ENCODE assay signal across 15 cellular contexts in the genomic region with DNA sequence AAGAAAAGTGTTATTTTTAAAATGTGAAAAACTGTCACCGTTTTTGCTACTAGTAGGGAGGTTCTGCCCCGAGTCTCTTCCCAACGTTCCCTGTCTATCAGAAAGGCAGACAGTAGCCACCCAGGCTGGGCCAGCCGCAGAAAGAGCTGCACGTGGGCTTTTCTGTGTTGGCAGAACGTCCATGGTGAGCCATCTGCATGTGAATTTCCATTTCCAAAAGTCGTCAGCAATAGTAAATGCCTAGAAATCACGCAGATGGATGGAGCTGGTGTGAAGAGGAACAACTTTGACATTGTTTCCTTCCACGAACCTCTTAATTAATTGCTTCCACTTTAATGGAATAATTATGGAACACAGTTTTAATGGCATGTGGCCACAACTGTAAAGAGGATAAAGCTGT.
DNase-seq lines count a peak whose midpoint lies in the region; ATAC-seq and TF ChIP-seq lines count a peak whose summit lies in the region.
"Had no signal": no experiment of that assay in that cellular context is flagged by ENCODE, and none has a peak within 500 bp of the region (broad histone marks: within the 10 kb centered on the region; RNA-seq: fewer than 3 reads in every experiment).

No MANE protein-coding gene starts in this region.

- no peaks in the 10 kb centered on the region for H3K9me3 ChIP-seq in SJSA1 (replicated peaks)
- no peaks in the 10 kb centered on the region for H3K9me3 ChIP-seq in mucosa of descending colon
- H3K9me3 ChIP-seq: A549 had no signal

- ATAC-seq in GM21528 (IDR thresholded peaks at IDR 0.05; ENCODE audit: low FRiP score, unreplicated experiment) = no peak
- ATAC-seq in HG02571 (IDR thresholded peaks at IDR 0.05; ENCODE audit: unreplicated experiment) = no peak
- ATAC-seq in mucosa of descending colon = no peak
- ATAC-seq: A549; activated CD8-positive, alpha-beta T cell treated with anti-CD3 and anti-CD28 coated beads, Interleukin-2, amount 10 ng/mL, durations not matched to agents 7 days and 5 days; CD8-positive, alpha-beta T cell had no signal

- H3K4me3 ChIP-seq in ACC112 (ENCODE audit: low read depth, low read length) (no peak overlapping the region), SJSA1 (no peak overlapping the region), mucosa of descending colon (no peak overlapping the region)
- H3K4me3 ChIP-seq: A549 had no signal

- H3K4me1 ChIP-seq in ACC112 (ENCODE audit: control insufficient read depth, insufficient read depth, low read length, unreplicated experiment) = peaks cover 28% of the 10 kb centered on the region
- peaks cover 49% of the 10 kb centered on the region for H3K4me1 ChIP-seq in SJSA1 (replicated peaks)
- H3K4me1 ChIP-seq in mucosa of descending colon (ENCODE audit: low read depth) = no peaks in the 10 kb centered on the region
- H3K4me1 ChIP-seq: A549 had no signal

- no peak overlapping the region for H2AFZ ChIP-seq in ACC112 (ENCODE audit: low read length, unreplicated experiment)

- DNase-seq in SJSA1 (ENCODE audit: low read depth in 1 of 2, low spot score in 2 of 2) (no peak), epithelial cell of prostate (ENCODE audit: low read depth, low spot score) (no peak), midbrain (lab: John Stamatoyannopoulos, UW) (peak; percentile 36), SKM-1 treated with dmso at 0.1 percent for 144 hours (lab: John Stamatoyannopoulos, UW; ENCODE audit: unreplicated experiment) (no peak), mucosa of descending colon (no peak)
- DNase-seq: activated CD8-positive, alpha-beta T cell treated with anti-CD3 and anti-CD28 coated beads, Interleukin-2, amount 10 ng/mL, durations not matched to agents 7 days and 5 days; CD8-positive, alpha-beta T cell; NCI-H748 treated with DMSO at 0.1 percent for 48 hours; small intestine; stimulated activated naive CD4-positive, alpha-beta T cell treated with Interleukin-2 at 50 U/mL for 16 hours; WERI-Rb-1 had no signal

- H3K27ac ChIP-seq in ACC112 (ENCODE audit: low read depth, low read length) = peak overlapping the region; percentile 98
- H3K27ac ChIP-seq in SJSA1 = peak overlapping the region; percentile 94
- H3K27ac ChIP-seq in epithelial cell of prostate = peak overlapping the region; percentile 96
- H3K27ac ChIP-seq: A549, WERI-Rb-1 had no signal

- no peaks in the 10 kb centered on the region for H3K79me2 ChIP-seq in ACC112 (ENCODE audit: control insufficient read depth, insufficient read depth, low read length, unreplicated experiment)

- peaks cover 9% of the 10 kb centered on the region for H3K36me3 ChIP-seq in ACC112 (ENCODE audit: insufficient read depth, low read length)
- peaks cover 51% of the 10 kb centered on the region for H3K36me3 ChIP-seq in SJSA1
- H3K36me3 ChIP-seq in mucosa of descending colon (ENCODE audit: low read depth) = no peaks in the 10 kb centered on the region

- H3K27me3 ChIP-seq in ACC112 (ENCODE audit: insufficient read depth, low read length) (no peaks in the 10 kb centered on the region), SJSA1 (replicated peaks) (no peaks in the 10 kb centered on the region)

- intact Hi-C loops in mucosa of descending colon (cut with DNase I, micrococcal nuclease) = no loop called here

- TF ChIP-seq CTCF in mucosa of descending colon (IDR thresholded peaks at IDR 0.05) = no peak
